Comparison of ENCODE assay signal across 17 cellular contexts in genomic region chr12:78696267-78696666, GRCh38.
"Had no signal": no experiment of that assay in that cellular context is flagged by ENCODE, and none has a peak within 500 bp of the region (broad histone marks: within the 10 kb centered on the region; RNA-seq: fewer than 3 reads in every experiment).

No MANE protein-coding gene starts in this region.

- H3K4me1 Mint-ChIP-seq: activated naive CD8-positive, alpha-beta T cell treated with anti-CD3 and anti-CD28 coated beads for 36 hours; naive thymus-derived CD4-positive, alpha-beta T cell; stimulated activated memory B cell treated with anti-CD40 and anti-IgM and Interleukin-4, amounts not matched to agents 10 μg/mL and 1 μg/mL and 100 μg/mL, for 72 hours had no signal

- H3K27me3 ChIP-seq: cardiac muscle cell, pancreas, sigmoid colon, spleen, testis, upper lobe of left lung had no signal

- ATAC-seq: mucosa of descending colon; naive thymus-derived CD4-positive, alpha-beta T cell; pancreas; stimulated activated memory B cell treated with anti-CD40 and anti-IgM and Interleukin-4, amounts not matched to agents 10 μg/mL and 1 μg/mL and 100 μg/mL, for 72 hours had no signal

- H3K4me3 ChIP-seq: cardiac muscle cell, mucosa of descending colon, pancreas, sigmoid colon, spleen, testis, upper lobe of left lung had no signal

- H3K27me3 Mint-ChIP-seq: activated naive CD8-positive, alpha-beta T cell treated with anti-CD3 and anti-CD28 coated beads for 36 hours; dendritic cell treated with granulocyte-macrophage colony-stimulating factor and Interleukin-4, amounts not matched to agents 40 ng/mL and 50 ng/mL, for 4 days; naive thymus-derived CD4-positive, alpha-beta T cell; stimulated activated memory B cell treated with anti-CD40 and anti-IgM and Interleukin-4, amounts not matched to agents 10 μg/mL and 1 μg/mL and 100 μg/mL, for 72 hours had no signal

- H3K9me3 ChIP-seq: mucosa of descending colon, pancreas, sigmoid colon, testis, upper lobe of left lung had no signal

- H3K36me3 ChIP-seq: cardiac muscle cell, pancreas, sigmoid colon, spleen, upper lobe of left lung, WERI-Rb-1 had no signal

- H3K4me3 Mint-ChIP-seq: activated naive CD8-positive, alpha-beta T cell treated with anti-CD3 and anti-CD28 coated beads for 36 hours; dendritic cell treated with granulocyte-macrophage colony-stimulating factor and Interleukin-4, amounts not matched to agents 40 ng/mL and 50 ng/mL, for 4 days; naive thymus-derived CD4-positive, alpha-beta T cell; stimulated activated memory B cell treated with anti-CD40 and anti-IgM and Interleukin-4, amounts not matched to agents 10 μg/mL and 1 μg/mL and 100 μg/mL, for 72 hours had no signal

- H3K36me3 Mint-ChIP-seq: activated naive CD8-positive, alpha-beta T cell treated with anti-CD3 and anti-CD28 coated beads for 36 hours; naive thymus-derived CD4-positive, alpha-beta T cell; stimulated activated memory B cell treated with anti-CD40 and anti-IgM and Interleukin-4, amounts not matched to agents 10 μg/mL and 1 μg/mL and 100 μg/mL, for 72 hours had no signal

- DNase-seq: activated CD4-positive, alpha-beta T cell treated with anti-CD3 and anti-CD28 coated beads, Interleukin-2, amount 50 U/mL, for 48 hours; activated naive CD4-positive, alpha-beta T cell; activated naive CD8-positive, alpha-beta T cell treated with anti-CD3 and anti-CD28 coated beads for 36 hours; amniotic stem cell; mesenchymal stem cell; mucosa of descending colon; naive thymus-derived CD4-positive, alpha-beta T cell; pancreas; sigmoid colon; spleen; stimulated activated CD4-positive, alpha-beta T cell treated with anti-CD3 and anti-CD28 coated beads, Interleukin-4, amount 100 ng/mL, for 4 hours; testis; upper lobe of left lung; WERI-Rb-1 had no signal

- H3K27ac ChIP-seq: cardiac muscle cell, pancreas, sigmoid colon, spleen, testis, upper lobe of left lung, WERI-Rb-1 had no signal

- H3K27ac Mint-ChIP-seq: activated naive CD8-positive, alpha-beta T cell treated with anti-CD3 and anti-CD28 coated beads for 36 hours; dendritic cell treated with granulocyte-macrophage colony-stimulating factor and Interleukin-4, amounts not matched to agents 40 ng/mL and 50 ng/mL, for 4 days; naive thymus-derived CD4-positive, alpha-beta T cell; stimulated activated memory B cell treated with anti-CD40 and anti-IgM and Interleukin-4, amounts not matched to agents 10 μg/mL and 1 μg/mL and 100 μg/mL, for 72 hours had no signal

- H3K4me1 ChIP-seq: pancreas, sigmoid colon, spleen, testis, upper lobe of left lung had no signal

- H3K9me3 Mint-ChIP-seq: dendritic cell treated with granulocyte-macrophage colony-stimulating factor and Interleukin-4, amounts not matched to agents 40 ng/mL and 50 ng/mL, for 4 days had no signal
